Comparison of ENCODE assay signal across 14 cellular contexts in genomic region chr7:41315764-41316163, GRCh38.
DNase-seq lines count a peak whose midpoint lies in the region; ATAC-seq, FAIRE-seq and TF ChIP-seq lines count a peak whose summit lies in the region.
"Had no signal": no experiment of that assay in that cellular context is flagged by ENCODE, and none has a peak within 500 bp of the region (broad histone marks: within the 10 kb centered on the region; RNA-seq: fewer than 3 reads in every experiment).

No MANE protein-coding gene starts in this region.

- intact Hi-C loops in endothelial cell of umbilical vein (cut with micrococcal nuclease), result loop anchor here (5.0 kb wide), 1 partner anchor 382 kb away; no protein-coding TSS in a partner anchor

- no peak overlapping the region for H2AK5ac ChIP-seq in neuronal stem cell (ENCODE audit: low read depth, low read length)

- WGBS in neuronal stem cell (ENCODE audit: extremely low coverage in 2 of 2, insufficient read length in 2 of 2, insufficient replicate concordance in 1 of 2), 2 donors, result no CpG with 5 or more reads among the region's 4 CpGs

- no peak overlapping the region for H2BK15ac ChIP-seq in neuronal stem cell (ENCODE audit: low read length)

- BruUV-seq in endothelial cell of umbilical vein (replicated peaks; lab: Mats Ljungman, UMichigan), result no TSS peak

- H2AFZ ChIP-seq in OCI-LY3 (ENCODE audit: low read depth, low read length) (no peak overlapping the region), endothelial cell of umbilical vein (ENCODE audit: low read depth, low read length) (no peak overlapping the region), neuronal stem cell (ENCODE audit: low read length) (no peak overlapping the region)

- H3K9me3 ChIP-seq in OCI-LY3 (ENCODE audit: insufficient read depth, low read length) (no peaks in the 10 kb centered on the region), endothelial cell of umbilical vein (replicated peaks; ENCODE audit: control insufficient read depth, insufficient read depth, low read length) (no peaks in the 10 kb centered on the region), neuronal stem cell (replicated peaks in 1 of 2; ENCODE audit: control insufficient read depth in 2 of 2, insufficient read depth in 1 of 2, low read depth in 1 of 2, low read length in 2 of 2) (no peaks in the 10 kb centered on the region)
- H3K9me3 ChIP-seq: Caco-2, HAP-1, suprapubic skin had no signal

- H3K27me3 ChIP-seq in OCI-LY3 (ENCODE audit: low read depth, low read length), result no peaks in the 10 kb centered on the region
- H3K27me3 ChIP-seq in endothelial cell of umbilical vein (ENCODE audit: control insufficient read depth in 2 of 2, insufficient read depth in 2 of 2, low read length in 2 of 2), result no peaks in the 10 kb centered on the region
- no peaks in the 10 kb centered on the region for H3K27me3 ChIP-seq in neuronal stem cell (ENCODE audit: control insufficient read depth in 3 of 3, insufficient read depth in 3 of 3, low read depth in 1 of 3, low read length in 3 of 3)
- H3K27me3 ChIP-seq: suprapubic skin had no signal

- H3K4me2 ChIP-seq in OCI-LY3 (ENCODE audit: low read length), result no peak overlapping the region
- no peak overlapping the region for H3K4me2 ChIP-seq in endothelial cell of umbilical vein (ENCODE audit: insufficient read depth, low read length)
- no peak overlapping the region for H3K4me2 ChIP-seq in neuronal stem cell (ENCODE audit: insufficient read depth, low read length, poor library complexity, severe bottlenecking)

- no peaks in the 10 kb centered on the region for H3K79me1 ChIP-seq in neuronal stem cell (ENCODE audit: low read depth, low read length)

- H3K79me2 ChIP-seq in OCI-LY3 (ENCODE audit: low read length) (no peaks in the 10 kb centered on the region), endothelial cell of umbilical vein (ENCODE audit: control insufficient read depth, insufficient read depth, low read length) (no peaks in the 10 kb centered on the region)

- H3K4ac ChIP-seq in neuronal stem cell (ENCODE audit: low read length), result peak overlapping the region; percentile 31

- POLR2A ChIA-PET in endothelial cell of umbilical vein (lab: Charles Lee), result interaction anchor here (0.7 kb wide), 1 partner anchor 305 kb away, joined by 4 read pairs; no protein-coding TSS in a partner anchor

- peak; percentile 10 for TF ChIP-seq CTCF in GM12864 (IDR thresholded peaks at IDR 0.05; ENCODE audit: low read depth, low read length, missing control alignments)
- peak; percentile 43 for TF ChIP-seq CTCF in OCI-LY3 (IDR thresholded peaks at IDR 0.05; ENCODE audit: low read depth, low read length)
- peak; percentile 17 to 31 for TF ChIP-seq CTCF in endothelial cell of umbilical vein (IDR thresholded peaks at IDR 0.05; ENCODE audit: extremely low read depth in 1 of 2, insufficient read depth in 1 of 2, low read depth in 1 of 2, low read length in 2 of 2)

- no peak overlapping the region for H3K23ac ChIP-seq in neuronal stem cell (ENCODE audit: low read depth, low read length, poor library complexity)

- H3K36me3 ChIP-seq in OCI-LY3 (replicated peaks; ENCODE audit: low read depth, low read length) (no peaks in the 10 kb centered on the region), endothelial cell of umbilical vein (ENCODE audit: control insufficient read depth in 2 of 2, extremely low read depth in 1 of 2, insufficient read depth in 2 of 2, low read length in 2 of 2) (no peaks in the 10 kb centered on the region), neuronal stem cell (replicated peaks in 1 of 2; ENCODE audit: control insufficient read depth in 2 of 2, insufficient read depth in 2 of 2, low read length in 2 of 2) (no peaks in the 10 kb centered on the region)
- H3K36me3 ChIP-seq: HAP-1, suprapubic skin had no signal

- H2BK5ac ChIP-seq in neuronal stem cell (ENCODE audit: low read length), result no peak overlapping the region

- H2BK12ac ChIP-seq in neuronal stem cell (ENCODE audit: low read length), result no peak overlapping the region

- no peak for DNase-seq in GM12864 (ENCODE audit: low read depth)
- no peak for DNase-seq in endothelial cell of umbilical vein (ENCODE audit: low read depth, low spot score)
- no peak for DNase-seq in neuronal stem cell (ENCODE audit: low spot score)
- DNase-seq in RCC 7860 (ENCODE audit: low spot score), result no peak
- DNase-seq in NCI-H1048 (lab: John Stamatoyannopoulos, UW), result no peak
- DNase-seq in NCI-H446 (lab: John Stamatoyannopoulos, UW), result no peak
- DNase-seq: activated effector memory CD4-positive, alpha-beta T cell treated with Interleukin-2 at 50 U/mL for 16 hours; naive B cell; NCI-H146 had no signal

- H4K91ac ChIP-seq in neuronal stem cell (ENCODE audit: low read depth, low read length, poor library complexity), result no peak overlapping the region

- H4K20me1 ChIP-seq in OCI-LY3 (ENCODE audit: insufficient read depth, low read length) (no peaks in the 10 kb centered on the region), endothelial cell of umbilical vein (replicated peaks; ENCODE audit: control insufficient read depth, extremely low read depth, insufficient read depth, low read length) (no peaks in the 10 kb centered on the region)

- ATAC-seq in GM21723 (IDR thresholded peaks at IDR 0.05; ENCODE audit: unreplicated experiment), result no peak

- no peaks in the 10 kb centered on the region for H3K9me1 ChIP-seq in endothelial cell of umbilical vein (replicated peaks; ENCODE audit: control insufficient read depth, extremely low read depth, insufficient read depth, low read length)

- dilution Hi-C loops in endothelial cell of umbilical vein (cut with MboI; ENCODE audit: extremely low pct_ligation_motif_present, low sequenced_read_pairs), result no loop called here

- FAIRE-seq in endothelial cell of umbilical vein (lab: Jason Lieb, UNC) (no peak), RCC 7860 (lab: Jason Lieb, UNC) (no peak)

- H3K4me3 ChIP-seq in GM12864 (ENCODE audit: low read depth, low read length) (no peak overlapping the region), OCI-LY3 (ENCODE audit: low read length) (no peak overlapping the region), endothelial cell of umbilical vein (replicated peaks in 1 of 3; ENCODE audit: insufficient read depth in 1 of 3, low read depth in 1 of 3, low read length in 3 of 3) (no peak overlapping the region), neuronal stem cell (ENCODE audit: low read length in 2 of 2) (no peak overlapping the region)
- H3K4me3 ChIP-seq: HAP-1, suprapubic skin had no signal

- peak overlapping the region; percentile 75 for H3K18ac ChIP-seq in neuronal stem cell (ENCODE audit: low read length)

- H3K9ac ChIP-seq in OCI-LY3 (ENCODE audit: low read length), result no peak overlapping the region
- no peak overlapping the region for H3K9ac ChIP-seq in endothelial cell of umbilical vein (replicated peaks; ENCODE audit: extremely low read depth, insufficient read depth, low read length)
- peak overlapping the region; percentile 1 for H3K9ac ChIP-seq in neuronal stem cell (ENCODE audit: low read depth, low read length, poor library complexity)

- TF ChIP-seq POLR2A in endothelial cell of umbilical vein (IDR thresholded peaks at IDR 0.05; ENCODE audit: low read depth, low read length), result no peak

- H2BK120ac ChIP-seq in neuronal stem cell (ENCODE audit: low read depth, low read length), result no peak overlapping the region

- H3K27ac ChIP-seq in OCI-LY3 (ENCODE audit: low read length) (no peak overlapping the region), endothelial cell of umbilical vein (ENCODE audit: insufficient read depth, low read depth, low read length) (no peak overlapping the region), neuronal stem cell (replicated peaks; ENCODE audit: low read length) (no peak overlapping the region)
- H3K27ac ChIP-seq: suprapubic skin had no signal

- CTCF ChIA-PET in endothelial cell of umbilical vein (lab: Charles Lee), result interaction anchor here (0.6 to 1.5 kb wide), 3 partner anchors 12 to 380 kb away, joined by 3 read pairs; no protein-coding TSS in a partner anchor

- H3K4me1 ChIP-seq in OCI-LY3 (ENCODE audit: low read length) (no peaks in the 10 kb centered on the region), endothelial cell of umbilical vein (ENCODE audit: control insufficient read depth, extremely low read depth, insufficient read depth, low read length) (no peaks in the 10 kb centered on the region), neuronal stem cell (ENCODE audit: control insufficient read depth in 2 of 2, insufficient read depth in 1 of 2, low read depth in 1 of 2, low read length in 2 of 2) (no peaks in the 10 kb centered on the region)
- H3K4me1 ChIP-seq: HAP-1, suprapubic skin had no signal

- H4K8ac ChIP-seq in neuronal stem cell (ENCODE audit: low read depth, low read length), result no peak overlapping the region

- no peak overlapping the region for H3K14ac ChIP-seq in neuronal stem cell (ENCODE audit: low read length)

TF ChIP-seq in endothelial cell of umbilical vein, 7 proteins besides CTCF, POLR2A, EP300 and RAD21:
- TF ChIP-seq JUN (IDR thresholded peaks at IDR 0.05; ENCODE audit: borderline replicate concordance, insufficient read depth, insufficient read length, low read depth) (no peak), MAX (IDR thresholded peaks at IDR 0.05; ENCODE audit: insufficient read depth, insufficient read length) (no peak), GATA2 (IDR thresholded peaks at IDR 0.05; ENCODE audit: insufficient read depth, insufficient read length, low read depth, low read length) (no peak), MYC (IDR thresholded peaks at IDR 0.05; ENCODE audit: low read depth, low read length) (no peak), POLR2AphosphoS5 (IDR thresholded peaks at IDR 0.05; ENCODE audit: insufficient read depth, low read depth, low read length) (no peak), EZH2 (IDR thresholded peaks at IDR 0.05; ENCODE audit: borderline replicate concordance, low read depth, low read length, severe bottlenecking) (no peak), FOS (IDR thresholded peaks at IDR 0.05; ENCODE audit: borderline replicate concordance, insufficient read depth, low read length) (no peak)
